In the genomic region with DNA sequence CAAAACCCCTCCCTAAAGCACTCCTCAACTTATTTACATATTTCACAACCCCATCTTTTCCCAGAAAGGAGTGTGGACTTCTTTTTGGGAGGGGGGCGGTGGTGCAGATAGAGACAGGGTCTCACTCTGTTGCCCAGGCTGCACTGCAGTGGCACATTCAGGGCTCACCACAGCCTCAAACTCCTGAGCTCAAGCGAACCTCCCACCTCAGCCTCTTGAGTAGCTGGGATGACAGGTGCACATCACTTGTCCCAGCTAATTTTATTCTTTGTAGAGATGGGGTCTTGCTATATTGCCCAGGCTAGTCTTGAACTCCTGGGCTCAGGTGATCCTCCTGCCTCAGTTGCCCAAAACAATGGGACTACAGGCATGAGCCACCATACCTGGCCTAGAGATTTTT, we compare ENCODE assay signal across 23 cellular contexts.
"Had no signal": no experiment of that assay in that cellular context is flagged by ENCODE, and none has a peak within 500 bp of the region (broad histone marks: within the 10 kb centered on the region; RNA-seq: fewer than 3 reads in every experiment).

No MANE protein-coding gene starts in this region.

- H3K4me3 ChIP-seq: ascending aorta had no signal

- H3K27me3 ChIP-seq: ascending aorta had no signal

- H3K36me3 Mint-ChIP-seq: activated naive CD4-positive, alpha-beta T cell treated with anti-CD3 and anti-CD28 coated beads, Interleukin-2, amount 10 ng/mL, durations not matched to agents 7 days and 5 days; activated naive CD4-positive, alpha-beta T cell treated with anti-CD3 and anti-CD28 coated beads, Interleukin-2, amount 50 U/mL, for 72 hours; activated naive CD8-positive, alpha-beta T cell treated with anti-CD3 and anti-CD28 coated beads, Interleukin-2, amount 10 ng/mL, durations not matched to agents 7 days and 5 days had no signal

- H3K36me3 ChIP-seq: ascending aorta had no signal

- H3K4me1 ChIP-seq: ascending aorta had no signal

- H3K27ac Mint-ChIP-seq: activated CD4-positive, alpha-beta memory T cell treated with anti-CD3 and anti-CD28 coated beads, Interleukin-2, amount 10 ng/mL, durations not matched to agents 7 days and 5 days; activated CD4-positive, alpha-beta T cell treated with anti-CD3 and anti-CD28 coated beads, Interleukin-2, amount 10 ng/mL, durations not matched to agents 7 days and 5 days; activated naive CD4-positive, alpha-beta T cell treated with anti-CD3 and anti-CD28 coated beads, Interleukin-2, amount 10 ng/mL, durations not matched to agents 7 days and 5 days; activated naive CD8-positive, alpha-beta T cell treated with anti-CD3 and anti-CD28 coated beads, Interleukin-2, amount 10 ng/mL, durations not matched to agents 7 days and 5 days; activated T-cell treated with anti-CD3 and anti-CD28 coated beads, Interleukin-2, amount 50 U/mL, for 24 hours; activated T-cell treated with anti-CD3 and anti-CD28 coated beads, Interleukin-2, amount 50 U/mL, for 72 hours; brain had no signal

- ATAC-seq: activated naive CD4-positive, alpha-beta T cell treated with anti-CD3 and anti-CD28 coated beads, Interleukin-2, amount 50 U/mL, for 72 hours; activated T-cell treated with anti-CD3 and anti-CD28 coated beads, Interleukin-2, amount 50 U/mL, for 72 hours; esophagus mucosa had no signal

- H3K4me3 Mint-ChIP-seq: activated CD4-positive, alpha-beta memory T cell treated with anti-CD3 and anti-CD28 coated beads, Interleukin-2, amount 10 ng/mL, durations not matched to agents 7 days and 5 days; activated CD4-positive, alpha-beta T cell treated with anti-CD3 and anti-CD28 coated beads, Interleukin-2, amount 10 ng/mL, durations not matched to agents 7 days and 5 days; activated naive CD4-positive, alpha-beta T cell treated with anti-CD3 and anti-CD28 coated beads, Interleukin-2, amount 10 ng/mL, durations not matched to agents 7 days and 5 days; activated naive CD8-positive, alpha-beta T cell treated with anti-CD3 and anti-CD28 coated beads, Interleukin-2, amount 10 ng/mL, durations not matched to agents 7 days and 5 days; activated T-cell treated with anti-CD3 and anti-CD28 coated beads, Interleukin-2, amount 50 U/mL, for 24 hours; activated T-cell treated with anti-CD3 and anti-CD28 coated beads, Interleukin-2, amount 50 U/mL, for 72 hours; brain had no signal

- H3K9me3 ChIP-seq: ascending aorta had no signal

- H3K9me3 Mint-ChIP-seq: activated CD4-positive, alpha-beta memory T cell treated with anti-CD3 and anti-CD28 coated beads, Interleukin-2, amount 10 ng/mL, durations not matched to agents 7 days and 5 days; activated CD4-positive, alpha-beta T cell treated with anti-CD3 and anti-CD28 coated beads, Interleukin-2, amount 10 ng/mL, durations not matched to agents 7 days and 5 days; activated naive CD4-positive, alpha-beta T cell treated with anti-CD3 and anti-CD28 coated beads, Interleukin-2, amount 10 ng/mL, durations not matched to agents 7 days and 5 days; activated naive CD4-positive, alpha-beta T cell treated with anti-CD3 and anti-CD28 coated beads, Interleukin-2, amount 50 U/mL, for 72 hours; activated naive CD8-positive, alpha-beta T cell treated with anti-CD3 and anti-CD28 coated beads, Interleukin-2, amount 10 ng/mL, durations not matched to agents 7 days and 5 days; activated T-cell treated with anti-CD3 and anti-CD28 coated beads, Interleukin-2, amount 50 U/mL, for 24 hours; activated T-cell treated with anti-CD3 and anti-CD28 coated beads, Interleukin-2, amount 50 U/mL, for 72 hours; brain had no signal

- FAIRE-seq: bronchial epithelial cell, colon, frontal cortex had no signal

- DNase-seq: activated CD4-positive, alpha-beta memory T cell treated with anti-CD3 and anti-CD28 coated beads, Interleukin-2, amount 10 ng/mL, durations not matched to agents 7 days and 5 days; activated CD4-positive, alpha-beta T cell treated with anti-CD3 and anti-CD28 coated beads for 1 hour; activated CD4-positive, alpha-beta T cell treated with anti-CD3 and anti-CD28 coated beads for 4 hours; activated CD4-positive, alpha-beta T cell treated with anti-CD3 and anti-CD28 coated beads, Interleukin-2, amount 10 ng/mL, durations not matched to agents 7 days and 5 days; activated CD4-positive, alpha-beta T cell treated with anti-CD3 and anti-CD28 coated beads, Interleukin-2, amount 50 U/mL, for 4 hours; activated CD8-positive, alpha-beta memory T cell treated with anti-CD3 and anti-CD28 coated beads, Interleukin-2, amount 50 U/mL, for 48 hours; activated gamma-delta T cell; activated naive CD4-positive, alpha-beta T cell; activated naive CD4-positive, alpha-beta T cell treated with anti-CD3 and anti-CD28 coated beads, Interleukin-2, amount 10 ng/mL, durations not matched to agents 7 days and 5 days; activated naive CD8-positive, alpha-beta T cell treated with anti-CD3 and anti-CD28 coated beads, Interleukin-2, amount 10 ng/mL, durations not matched to agents 7 days and 5 days; activated T-cell treated with anti-CD3 and anti-CD28 coated beads for 4 hours; activated T-cell treated with anti-CD3 and anti-CD28 coated beads, Interleukin-2, amount 50 U/mL, for 24 hours; activated T-cell treated with anti-CD3 and anti-CD28 coated beads, Interleukin-2, amount 50 U/mL, for 72 hours; effector CD8-positive, alpha-beta T cell; foreskin fibroblast; T-helper 2 cell had no signal

- H3K27me3 Mint-ChIP-seq: activated CD4-positive, alpha-beta memory T cell treated with anti-CD3 and anti-CD28 coated beads, Interleukin-2, amount 10 ng/mL, durations not matched to agents 7 days and 5 days; activated CD4-positive, alpha-beta T cell treated with anti-CD3 and anti-CD28 coated beads, Interleukin-2, amount 10 ng/mL, durations not matched to agents 7 days and 5 days; activated naive CD4-positive, alpha-beta T cell treated with anti-CD3 and anti-CD28 coated beads, Interleukin-2, amount 10 ng/mL, durations not matched to agents 7 days and 5 days; activated naive CD8-positive, alpha-beta T cell treated with anti-CD3 and anti-CD28 coated beads, Interleukin-2, amount 10 ng/mL, durations not matched to agents 7 days and 5 days; activated T-cell treated with anti-CD3 and anti-CD28 coated beads, Interleukin-2, amount 50 U/mL, for 24 hours; brain had no signal
